In the genomic region with DNA sequence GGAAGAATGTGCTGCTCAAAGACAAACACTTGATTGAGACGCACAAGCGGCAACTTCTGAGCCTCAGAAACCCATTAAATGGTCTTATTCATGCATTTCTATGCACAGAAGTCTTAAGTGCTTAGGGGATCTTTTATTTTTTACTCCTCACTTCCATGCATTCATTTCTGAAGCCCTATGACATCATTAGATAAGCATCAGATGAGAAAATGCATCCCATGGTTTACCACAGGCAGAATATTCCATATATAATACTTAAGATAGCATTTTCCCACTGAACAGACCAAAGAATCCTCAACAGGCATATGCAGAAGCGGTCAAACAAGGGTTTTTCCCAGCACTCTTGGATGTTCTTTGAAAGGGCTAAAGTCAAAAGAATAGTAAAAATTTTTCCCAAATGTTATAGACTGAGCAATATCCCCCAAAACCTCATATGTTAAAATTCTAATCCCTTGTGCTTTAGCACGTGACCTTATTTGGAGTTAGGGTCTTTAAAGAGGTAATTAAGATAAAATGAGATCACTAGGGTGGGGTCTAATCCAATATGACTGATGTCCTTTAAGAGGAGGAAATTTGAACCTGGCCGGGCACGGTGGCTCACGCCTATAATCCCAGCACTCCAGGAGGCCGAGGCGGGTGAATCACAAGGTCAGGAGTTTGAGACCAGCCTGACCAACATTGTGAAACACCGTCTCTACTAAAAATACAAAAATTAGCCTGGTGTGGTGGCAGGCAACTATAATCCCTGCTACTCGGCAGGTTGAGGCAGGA, we compare ENCODE assay signal across 27 cellular contexts. TPM values are rescaled to one million over a fixed set of nuclear protein-coding genes. Genes with fewer than 3 reads are reported as not detected.
A peak's percentile ranks its signal among the peaks of the same experiment; 100 is the strongest.
DNase-seq lines count a peak whose midpoint lies in the region; ATAC-seq, FAIRE-seq and TF ChIP-seq lines count a peak whose summit lies in the region.
"Had no signal": no experiment of that assay in that cellular context is flagged by ENCODE, and none has a peak within 500 bp of the region (broad histone marks: within the 10 kb centered on the region; RNA-seq: fewer than 3 reads in every experiment).

No MANE protein-coding gene starts in this region.

- H3K27ac Mint-ChIP-seq in mesothelial cell of epicardium = peak overlapping the region; percentile 18
- H3K27ac Mint-ChIP-seq: activated naive CD4-positive, alpha-beta T cell treated with anti-CD3 and anti-CD28 coated beads, Interleukin-2, amount 10 ng/mL, durations not matched to agents 7 days and 5 days; naive B cell had no signal

- ATAC-seq in GM21367 (IDR thresholded peaks at IDR 0.05; ENCODE audit: unreplicated experiment) = no peak
- ATAC-seq: left lung had no signal

- H3K36me3 Mint-ChIP-seq in mesothelial cell of epicardium = no peaks in the 10 kb centered on the region
- H3K36me3 Mint-ChIP-seq: activated naive CD4-positive, alpha-beta T cell treated with anti-CD3 and anti-CD28 coated beads, Interleukin-2, amount 10 ng/mL, durations not matched to agents 7 days and 5 days; CD8-positive, alpha-beta memory T cell had no signal

- H3K4me3 Mint-ChIP-seq in mesothelial cell of epicardium = no peak overlapping the region
- H3K4me3 Mint-ChIP-seq: activated naive CD4-positive, alpha-beta T cell treated with anti-CD3 and anti-CD28 coated beads, Interleukin-2, amount 10 ng/mL, durations not matched to agents 7 days and 5 days; CD8-positive, alpha-beta memory T cell; naive B cell had no signal

- in situ Hi-C loops in brain microvascular endothelial cell (cut with HindIII; ENCODE audit: low pct_ligation_motif_present, low sequenced_read_pairs) = no loop called here

- no peak overlapping the region for H3K4me3 ChIP-seq in brain microvascular endothelial cell (ENCODE audit: low read depth, low read length)
- H3K4me3 ChIP-seq: left lung, SJSA1, transverse colon had no signal

- POLR2A ChIA-PET in GM10248 (lab: Yijun Ruan, JAX) = no interaction called here

- CTCF ChIA-PET in GM10248 (lab: Yijun Ruan, JAX) = no interaction called here

- TF ChIP-seq CTCF in brain microvascular endothelial cell (IDR thresholded peaks at IDR 0.05; ENCODE audit: low read depth, low read length, missing control alignments) (no peak), mesothelial cell of epicardium (IDR thresholded peaks at IDR 0.05; ENCODE audit: unreplicated experiment) (no peak), GM10248 (IDR thresholded peaks at IDR 0.05; ENCODE audit: control extremely low read depth, extremely low read depth, low read depth, missing control alignments) (no peak)

- H3K27ac ChIP-seq in brain microvascular endothelial cell = peak overlapping the region; percentile 79
- H3K27ac ChIP-seq: left lung, SJSA1, transverse colon had no signal

- H3K36me3 ChIP-seq in brain microvascular endothelial cell (replicated peaks) = no peaks in the 10 kb centered on the region
- H3K36me3 ChIP-seq: BE2C, left lung, SJSA1, transverse colon had no signal

- peaks cover 4% of the 10 kb centered on the region for H3K9me3 Mint-ChIP-seq in mesothelial cell of epicardium
- H3K9me3 Mint-ChIP-seq: activated naive CD4-positive, alpha-beta T cell treated with anti-CD3 and anti-CD28 coated beads, Interleukin-2, amount 10 ng/mL, durations not matched to agents 7 days and 5 days; CD8-positive, alpha-beta memory T cell had no signal

- peaks cover 39% of the 10 kb centered on the region for H3K4me1 Mint-ChIP-seq in mesothelial cell of epicardium
- H3K4me1 Mint-ChIP-seq: activated naive CD4-positive, alpha-beta T cell treated with anti-CD3 and anti-CD28 coated beads, Interleukin-2, amount 10 ng/mL, durations not matched to agents 7 days and 5 days; CD8-positive, alpha-beta memory T cell; naive B cell had no signal

- no peaks in the 10 kb centered on the region for H3K27me3 ChIP-seq in brain microvascular endothelial cell (replicated peaks)
- H3K27me3 ChIP-seq: left lung, SJSA1, transverse colon had no signal

- peaks cover 2% of the 10 kb centered on the region for H3K27me3 Mint-ChIP-seq in mesothelial cell of epicardium (ENCODE audit: low read depth)

- FAIRE-seq in GM19239 (lab: Jason Lieb, UNC) = no peak
- FAIRE-seq: endometrium, G401.6, RCC 7860 had no signal

- DNase-seq in EH (ENCODE audit: low read depth) = peak; percentile 63
- peak; percentile 65 for DNase-seq in NCI-H82 treated with DMSO at 0.1 percent for 48 hours (lab: John Stamatoyannopoulos, UW; ENCODE audit: unreplicated experiment)
- peak; percentile 65 for DNase-seq in brain microvascular endothelial cell
- DNase-seq in mesothelial cell of epicardium (ENCODE audit: low spot score in 2 of 2, unreplicated experiment in 2 of 2) = no peak
- DNase-seq in DMS153 (lab: John Stamatoyannopoulos, UW) = no peak
- no peak for DNase-seq in GM10248 (ENCODE audit: extremely low spot score)
- no peak for DNase-seq in GM19239 (ENCODE audit: insufficient read length, low spot score)
- DNase-seq: activated CD4-positive, alpha-beta T cell treated with anti-CD3 and anti-CD28 coated beads, Interleukin-2, amount 50 U/mL, for 4 hours; activated naive CD4-positive, alpha-beta T cell treated with anti-CD3 and anti-CD28 coated beads, Interleukin-2, amount 10 ng/mL, durations not matched to agents 7 days and 5 days; BE2C; caudate nucleus; CD8-positive, alpha-beta memory T cell; DMS 273 treated with DMSO at 0.1 percent for 48 hours; H7; Kasumi-1; left lung; mesendoderm; naive B cell; NCI-H1694; stimulated activated CD4-positive, alpha-beta T cell treated with anti-CD3 and anti-CD28 coated beads, Interleukin-2, amount 100 ng/mL, for 48 hours; T-helper 1 cell; transverse colon had no signal

RNA-seq across cellular contexts. Expression of a gene that starts 22.6 kb away (rescaled TPM):
- total RNA-seq in mesothelial cell of epicardium = 11.8 to 14.6 TPM (median 14.2 TPM) in 3 replicates

Comparison
In these comparisons a context has a peak if more than half of its experiments do, and no peak if none do; other contexts are left out.
1. DNase-seq: peak in EH (single experiment), NCI-H82 treated with DMSO at 0.1 percent for 48 hours (single experiment) and brain microvascular endothelial cell (single experiment); none in mesothelial cell of epicardium (0 of 2), DMS153 (single experiment), GM10248 (single experiment) and GM19239 (single experiment).